1 cellular context compared by ENCODE assay signal in genomic region chr15:78213956-78214355, GRCh38.
TF ChIP-seq lines count a peak whose summit lies in the region.

No MANE protein-coding gene starts in this region.

TF ChIP-seq in H1, 55 proteins besides CTCF, POLR2A, EP300 and RAD21:
- TF ChIP-seq SP2 (IDR thresholded peaks at IDR 0.05; ENCODE audit: low read length), result no peak
- no peak for TF ChIP-seq CTBP2 (IDR thresholded peaks at IDR 0.05; ENCODE audit: borderline replicate concordance, insufficient read depth, insufficient read length, low read length)
- no peak for TF ChIP-seq CBX8 (IDR thresholded peaks at IDR 0.05; ENCODE audit: borderline replicate concordance, low read depth, low read length)
- TF ChIP-seq SP4 (IDR thresholded peaks at IDR 0.05; ENCODE audit: low read length), result no peak
